In genomic region chr2:102788216-102788879, GRCh38 we compare ENCODE assay signal across 19 cellular contexts.
"Had no signal": no experiment of that assay in that cellular context is flagged by ENCODE, and none has a peak within 500 bp of the region (broad histone marks: within the 10 kb centered on the region; RNA-seq: fewer than 3 reads in every experiment).

No MANE protein-coding gene starts in this region.

- DNase-seq: activated CD4-positive, alpha-beta memory T cell treated with anti-CD3 and anti-CD28 coated beads for 36 hours; activated CD4-positive, alpha-beta T cell treated with anti-CD3 and anti-CD28 coated beads for 4 hours; activated gamma-delta T cell treated with Interleukin-2 at 50 U/mL for 16 hours; activated T-cell treated with anti-CD3 and anti-CD28 coated beads for 4 hours; adrenal gland; effector CD4-positive, alpha-beta T cell; hippocampal formation; spleen; SW 1271; T-helper 2 cell had no signal

- H3K4me1 ChIP-seq: adrenal gland, breast epithelium, suprapubic skin, transverse colon had no signal

- H3K4me3 ChIP-seq: adrenal gland, breast epithelium, prostate gland, spleen, suprapubic skin, transverse colon had no signal

- H3K27me3 Mint-ChIP-seq: activated CD4-positive, alpha-beta memory T cell treated with anti-CD3 and anti-CD28 coated beads for 36 hours; stimulated activated naive CD8-positive, alpha-beta T cell treated with anti-CD3 and anti-CD28 coated beads, Interleukin-15, Interleukin-2, amounts not matched to agents 100 ng/mL and 50 ng/mL, for 24 hours had no signal

- H3K27ac ChIP-seq: adrenal gland, prostate gland, suprapubic skin had no signal

- H3K27ac Mint-ChIP-seq: activated CD4-positive, alpha-beta memory T cell treated with anti-CD3 and anti-CD28 coated beads for 36 hours; activated naive CD4-positive, alpha-beta T cell treated with anti-CD3 and anti-CD28 coated beads, Interleukin-2, amount 50 U/mL, for 72 hours; activated T-helper 1 cell treated with anti-CD3 and anti-CD28 coated beads, Interleukin-12 subunit alpha, Interleukin-12 subunit beta, Interleukin-2, Interleukin-4 antibody, amounts not matched to agents 30 ng/mL and 10 ng/mL and 1 ng/mL, durations not matched to agents 14 hours and 24 hours and 36 hours; mesothelial cell of epicardium; stimulated activated naive CD8-positive, alpha-beta T cell treated with anti-CD3 and anti-CD28 coated beads, Interleukin-15, Interleukin-2, amounts not matched to agents 100 ng/mL and 50 ng/mL, for 24 hours had no signal

- H3K36me3 Mint-ChIP-seq: activated CD4-positive, alpha-beta memory T cell treated with anti-CD3 and anti-CD28 coated beads for 36 hours had no signal

- H3K9me3 ChIP-seq: adrenal gland, breast epithelium, prostate gland, spleen, suprapubic skin, transverse colon had no signal

- ATAC-seq: activated naive CD4-positive, alpha-beta T cell treated with anti-CD3 and anti-CD28 coated beads, Interleukin-2, amount 50 U/mL, for 72 hours; esophagus mucosa had no signal

- H3K4me3 Mint-ChIP-seq: activated CD4-positive, alpha-beta memory T cell treated with anti-CD3 and anti-CD28 coated beads for 36 hours; activated T-helper 1 cell treated with anti-CD3 and anti-CD28 coated beads, Interleukin-12 subunit alpha, Interleukin-12 subunit beta, Interleukin-2, Interleukin-4 antibody, amounts not matched to agents 30 ng/mL and 10 ng/mL and 1 ng/mL, durations not matched to agents 14 hours and 24 hours and 36 hours; mesothelial cell of epicardium; stimulated activated naive CD8-positive, alpha-beta T cell treated with anti-CD3 and anti-CD28 coated beads, Interleukin-15, Interleukin-2, amounts not matched to agents 100 ng/mL and 50 ng/mL, for 24 hours had no signal

- H3K9me3 Mint-ChIP-seq: activated CD4-positive, alpha-beta memory T cell treated with anti-CD3 and anti-CD28 coated beads for 36 hours; activated naive CD4-positive, alpha-beta T cell treated with anti-CD3 and anti-CD28 coated beads, Interleukin-2, amount 50 U/mL, for 72 hours; activated T-helper 1 cell treated with anti-CD3 and anti-CD28 coated beads, Interleukin-12 subunit alpha, Interleukin-12 subunit beta, Interleukin-2, Interleukin-4 antibody, amounts not matched to agents 30 ng/mL and 10 ng/mL and 1 ng/mL, durations not matched to agents 14 hours and 24 hours and 36 hours; mesothelial cell of epicardium; stimulated activated naive CD8-positive, alpha-beta T cell treated with anti-CD3 and anti-CD28 coated beads, Interleukin-15, Interleukin-2, amounts not matched to agents 100 ng/mL and 50 ng/mL, for 24 hours had no signal

- H3K36me3 ChIP-seq: adrenal gland, breast epithelium, prostate gland, suprapubic skin, transverse colon had no signal

- H3K27me3 ChIP-seq: adrenal gland, breast epithelium, spleen, suprapubic skin, transverse colon had no signal
